In the genomic region with DNA sequence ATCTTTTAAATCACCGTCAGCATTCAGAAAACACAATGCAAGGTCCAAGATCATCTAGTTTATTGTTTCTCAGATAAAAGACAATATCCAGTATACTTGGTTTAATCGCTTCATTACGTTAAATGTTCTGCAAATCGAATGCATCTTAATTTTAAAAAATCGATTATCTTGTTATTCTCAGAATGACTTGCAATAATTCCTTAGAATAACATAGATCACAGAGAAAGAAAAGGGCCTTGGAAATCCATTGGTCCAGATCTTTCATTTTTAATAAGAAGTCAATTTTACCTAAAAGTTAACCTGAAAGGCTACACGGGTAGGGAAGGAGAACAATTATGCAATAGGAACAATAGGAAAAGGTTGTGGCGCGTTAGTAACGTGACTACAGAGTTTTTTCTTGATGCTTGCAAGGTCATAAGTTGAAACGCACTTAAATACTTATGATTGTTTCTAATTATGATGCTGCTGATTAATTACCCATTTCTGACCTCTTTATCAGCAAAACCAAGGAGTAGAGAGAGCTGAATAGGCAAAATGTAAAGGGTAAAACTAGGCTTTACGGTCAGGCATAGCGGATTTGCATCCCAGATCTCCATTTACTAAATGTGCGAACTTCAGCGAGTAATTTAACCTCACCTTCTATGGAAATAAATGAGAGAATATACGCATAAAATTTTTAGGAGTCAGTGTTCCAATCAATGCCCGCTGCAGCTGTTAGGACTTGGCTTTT, we compare ENCODE assay signal across 8 cellular contexts. TPM values are rescaled to one million over a fixed set of nuclear protein-coding genes. Genes with fewer than 3 reads are reported as not detected.
DNase-seq lines count a peak whose midpoint lies in the region; ATAC-seq and TF ChIP-seq lines count a peak whose summit lies in the region.

No MANE protein-coding gene starts in this region.

- DNase-seq in CD4-positive, CD25-positive, alpha-beta regulatory T cell = no peak
- DNase-seq in neural progenitor cell (ENCODE audit: low spot score) = no peak
- no peak for DNase-seq in amniotic stem cell (lab: John Stamatoyannopoulos, UW)
- no peak for DNase-seq in NCI-H345 (lab: John Stamatoyannopoulos, UW)

- H4K20me1 ChIP-seq in Loucy (ENCODE audit: insufficient read depth, low read length, poor library complexity, severe bottlenecking) (no peaks in the 10 kb centered on the region), neural progenitor cell (ENCODE audit: low read depth) (no peaks in the 10 kb centered on the region)

- H3K36me3 Mint-ChIP-seq in CD4-positive, CD25-positive, alpha-beta regulatory T cell = no peaks in the 10 kb centered on the region
- no peaks in the 10 kb centered on the region for H3K36me3 Mint-ChIP-seq in neural progenitor cell

- peak overlapping the region; percentile 94 for H3K4me3 ChIP-seq in CD4-positive, CD25-positive, alpha-beta regulatory T cell (ENCODE audit: low read depth, low read length)
- H3K4me3 ChIP-seq in Loucy (ENCODE audit: low read length, poor library complexity, severe bottlenecking) = peak overlapping the region; percentile 80
- H3K4me3 ChIP-seq in duodenal mucosa (ENCODE audit: low read depth in 1 of 2, low read length in 2 of 2) = peak overlapping the region; percentile 85 to 90
- H3K4me3 ChIP-seq in neural progenitor cell = peak overlapping the region; percentile 88

- H3K27ac ChIP-seq in CD4-positive, CD25-positive, alpha-beta regulatory T cell (ENCODE audit: insufficient read depth, low read length, poor library complexity, severe bottlenecking) = peak overlapping the region; percentile 86
- H3K27ac ChIP-seq in duodenal mucosa (ENCODE audit: low read depth, low read length) = no peak overlapping the region
- H3K27ac ChIP-seq in neural progenitor cell = no peak overlapping the region

- H3K27me3 ChIP-seq in CD4-positive, CD25-positive, alpha-beta regulatory T cell (ENCODE audit: control insufficient read depth, insufficient read depth, low read length) = no peaks in the 10 kb centered on the region
- H3K27me3 ChIP-seq in Loucy (ENCODE audit: insufficient read depth, low read length, poor library complexity, severe bottlenecking) = no peaks in the 10 kb centered on the region
- H3K27me3 ChIP-seq in duodenal mucosa (ENCODE audit: control insufficient read depth in 1 of 2, insufficient read depth in 2 of 2, low read length in 2 of 2) = no peaks in the 10 kb centered on the region
- H3K27me3 ChIP-seq in neural progenitor cell = no peaks in the 10 kb centered on the region

- H3K9me2 ChIP-seq in Loucy (replicated peaks; ENCODE audit: low read depth, low read length) = no peaks in the 10 kb centered on the region

- H2AFZ ChIP-seq in Loucy (ENCODE audit: low read length) (peak overlapping the region; percentile 69), neural progenitor cell (replicated peaks) (peak overlapping the region; percentile 88)

- H3K9me3 Mint-ChIP-seq in CD4-positive, CD25-positive, alpha-beta regulatory T cell = peaks cover 0 to 1% (median 0%) of the 10 kb centered on the region in 7 donors
- no peaks in the 10 kb centered on the region for H3K9me3 Mint-ChIP-seq in neural progenitor cell

- ATAC-seq in CD4-positive, CD25-positive, alpha-beta regulatory T cell (ENCODE audit: low read depth in 2 of 2) = no peak
- ATAC-seq in HG03196 (IDR thresholded peaks at IDR 0.05; ENCODE audit: unreplicated experiment) = no peak
- ATAC-seq in HG03354 (IDR thresholded peaks at IDR 0.05; ENCODE audit: poor library complexity, severe bottlenecking, unreplicated experiment) = no peak

- H3K27ac Mint-ChIP-seq in CD4-positive, CD25-positive, alpha-beta regulatory T cell = peak overlapping the region; percentile 95 to 99 (median 98)
- peak overlapping the region; percentile 84 for H3K27ac Mint-ChIP-seq in neural progenitor cell

- peaks cover 24% of the 10 kb centered on the region for H3K4me1 ChIP-seq in CD4-positive, CD25-positive, alpha-beta regulatory T cell (ENCODE audit: control insufficient read depth, insufficient read depth, low read length, poor library complexity, severe bottlenecking)
- H3K4me1 ChIP-seq in Loucy (ENCODE audit: insufficient read depth, low read length, poor library complexity, severe bottlenecking) (peaks cover 6% of the 10 kb centered on the region), duodenal mucosa (ENCODE audit: control insufficient read depth in 1 of 2, insufficient read depth in 2 of 2, low read length in 2 of 2) (peaks cover 11 to 18% of the 10 kb centered on the region in 2 donors), neural progenitor cell (peaks cover 10% of the 10 kb centered on the region)

- H3K9me3 ChIP-seq in CD4-positive, CD25-positive, alpha-beta regulatory T cell (ENCODE audit: control insufficient read depth in 2 of 2, low read length in 2 of 2) = no peaks in the 10 kb centered on the region
- no peaks in the 10 kb centered on the region for H3K9me3 ChIP-seq in Loucy (ENCODE audit: insufficient read depth, low read depth, low read length)
- no peaks in the 10 kb centered on the region for H3K9me3 ChIP-seq in duodenal mucosa (ENCODE audit: control insufficient read depth in 1 of 2, low read length in 2 of 2)
- H3K9me3 ChIP-seq in neural progenitor cell (ENCODE audit: low read depth) = no peaks in the 10 kb centered on the region

- H3K9ac ChIP-seq in Loucy (ENCODE audit: low read depth, low read length, poor library complexity, severe bottlenecking) (peak overlapping the region; percentile 74), duodenal mucosa (ENCODE audit: low read depth in 1 of 2, low read length in 2 of 2) (peak overlapping the region; percentile 66 to 82), neural progenitor cell (peak overlapping the region; percentile 83)

- no peaks in the 10 kb centered on the region for H3K36me3 ChIP-seq in CD4-positive, CD25-positive, alpha-beta regulatory T cell (ENCODE audit: control insufficient read depth, insufficient read depth, low read length)
- no peaks in the 10 kb centered on the region for H3K36me3 ChIP-seq in Loucy (ENCODE audit: insufficient read depth, low read length)
- no peaks in the 10 kb centered on the region for H3K36me3 ChIP-seq in duodenal mucosa (ENCODE audit: control insufficient read depth in 1 of 2, insufficient read depth in 2 of 2, low read length in 2 of 2)
- H3K36me3 ChIP-seq in neural progenitor cell = no peaks in the 10 kb centered on the region

- H3F3A ChIP-seq in Loucy (ENCODE audit: low read depth) = no peaks in the 10 kb centered on the region
- peaks cover 10% of the 10 kb centered on the region for H3F3A ChIP-seq in neural progenitor cell (ENCODE audit: low read depth)

- TF ChIP-seq CTCF in Loucy (conservative IDR thresholded peaks at IDR 0.05; ENCODE audit: low read length) (no peak), neural progenitor cell (IDR thresholded peaks at IDR 0.05) (no peak)

- H3K4me3 Mint-ChIP-seq in CD4-positive, CD25-positive, alpha-beta regulatory T cell = peak overlapping the region; percentile 90 to 99 (median 97)
- peak overlapping the region; percentile 96 for H3K4me3 Mint-ChIP-seq in neural progenitor cell

- H3K27me3 Mint-ChIP-seq in CD4-positive, CD25-positive, alpha-beta regulatory T cell = no peaks in the 10 kb centered on the region
- H3K27me3 Mint-ChIP-seq in neural progenitor cell (ENCODE audit: insufficient read depth, low read depth) = peaks cover 3% of the 10 kb centered on the region

- peaks cover 18% of the 10 kb centered on the region for H3K79me2 ChIP-seq in Loucy (ENCODE audit: insufficient read depth, low read length)
- H3K79me2 ChIP-seq in neural progenitor cell (ENCODE audit: low read depth) = peaks cover 13% of the 10 kb centered on the region

- H3K4me1 Mint-ChIP-seq in CD4-positive, CD25-positive, alpha-beta regulatory T cell = peaks cover 0 to 58% (median 42%) of the 10 kb centered on the region in 4 donors
- H3K4me1 Mint-ChIP-seq in neural progenitor cell = peaks cover 22% of the 10 kb centered on the region

- H3K4me2 ChIP-seq in Loucy (ENCODE audit: low read depth, low read length, poor library complexity, severe bottlenecking) = peak overlapping the region; percentile 85
- peak overlapping the region; percentile 96 for H3K4me2 ChIP-seq in neural progenitor cell

RNA-seq across cellular contexts. Expression of gene LYRM7, which starts 0.8 kb away (rescaled TPM):
- 6.5 TPM for total RNA-seq in CD4-positive, CD25-positive, alpha-beta regulatory T cell
- polyA plus RNA-seq in CD4-positive, CD25-positive, alpha-beta regulatory T cell = 1 to 10 TPM; 4.3 to 5.1 (median 4.7) TPM
- total RNA-seq in neural progenitor cell (ENCODE audit: low replicate concordance) = 8.1 and 19.2 TPM in 2 replicates

RNA-seq across cellular contexts. Expression of gene HINT1, which starts 4.9 kb away (rescaled TPM):
- total RNA-seq in CD4-positive, CD25-positive, alpha-beta regulatory T cell = 222 TPM
- polyA plus RNA-seq in CD4-positive, CD25-positive, alpha-beta regulatory T cell = 100 to 1,000 TPM; 355 to 440 (median 415) TPM
- total RNA-seq in neural progenitor cell (ENCODE audit: low replicate concordance) = 209 and 300 TPM in 2 replicates
